Comparison of ENCODE assay signal across 9 cellular contexts in the genomic region with DNA sequence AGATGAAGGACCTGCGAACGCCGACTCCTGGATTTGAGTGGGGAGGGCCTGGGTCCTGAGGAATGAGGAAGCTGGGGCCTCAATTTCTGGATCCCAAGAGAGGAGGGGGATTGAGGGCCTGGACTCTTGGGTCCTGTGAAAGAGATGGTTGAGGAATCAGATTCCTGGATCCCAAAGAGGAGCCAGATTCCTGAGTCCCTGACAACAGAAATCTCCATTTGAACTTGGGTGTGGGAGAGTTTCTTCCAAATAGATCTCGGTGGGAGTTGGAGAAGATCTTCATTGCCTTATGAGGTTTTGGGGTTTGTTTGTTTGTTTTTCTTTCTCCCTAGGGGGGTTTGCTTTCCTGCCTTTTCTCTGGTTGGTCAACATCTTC. TPM values are rescaled to one million over a fixed set of nuclear protein-coding genes. Genes with fewer than 3 reads are reported as not detected.
A peak's percentile ranks its signal among the peaks of the same experiment; 100 is the strongest.
DNase-seq lines count a peak whose midpoint lies in the region; ATAC-seq and TF ChIP-seq lines count a peak whose summit lies in the region.
"Had no signal": no experiment of that assay in that cellular context is flagged by ENCODE, and none has a peak within 500 bp of the region (broad histone marks: within the 10 kb centered on the region; RNA-seq: fewer than 3 reads in every experiment).

No MANE protein-coding gene starts in this region.

- TF ChIP-seq POLR2A in esophagus muscularis mucosa (IDR thresholded peaks at IDR 0.05; ENCODE audit: low read depth), result no peak

- TF ChIP-seq CTCF in RWPE1 (conservative IDR thresholded peaks at IDR 0.05; ENCODE audit: low read depth), result no peak
- TF ChIP-seq CTCF in esophagus muscularis mucosa (IDR thresholded peaks at IDR 0.05), result no peak
- no peak for TF ChIP-seq CTCF in parathyroid adenoma (IDR thresholded peaks at IDR 0.05)

- peaks cover 0 to 2% of the 10 kb centered on the region in 2 donors for H3K27me3 Mint-ChIP-seq in CD8-positive, alpha-beta memory T cell

- H3K27ac ChIP-seq in CD8-positive, alpha-beta memory T cell (ENCODE audit: low read depth, low read length), result peak overlapping the region; percentile 100
- H3K27ac ChIP-seq in RWPE1 (peak overlapping the region; percentile 98), esophagus muscularis mucosa (replicated peaks in 1 of 4) (peak overlapping the region; percentile 94 to 100 (median 99)), parathyroid adenoma (peak overlapping the region; percentile 99)

- H3K36me3 ChIP-seq in CD8-positive, alpha-beta memory T cell (ENCODE audit: insufficient read depth, low read length), result no peaks in the 10 kb centered on the region
- peaks cover 0 to 24% (median 13%) of the 10 kb centered on the region in 4 donors for H3K36me3 ChIP-seq in esophagus muscularis mucosa
- no peaks in the 10 kb centered on the region for H3K36me3 ChIP-seq in parathyroid adenoma (ENCODE audit: control insufficient read depth, insufficient read depth, low read length)

- intact Hi-C loops in esophagus muscularis mucosa (cut with DNase I), result no loop called here

- H3K27me3 ChIP-seq in CD8-positive, alpha-beta memory T cell (ENCODE audit: insufficient read depth, low read length, poor library complexity, severe bottlenecking), result no peaks in the 10 kb centered on the region
- H3K27me3 ChIP-seq in esophagus muscularis mucosa (no peaks in the 10 kb centered on the region), parathyroid adenoma (ENCODE audit: control insufficient read depth, insufficient read depth, low read length) (no peaks in the 10 kb centered on the region)

- H3K27ac Mint-ChIP-seq in CD8-positive, alpha-beta memory T cell, result peak overlapping the region; percentile 24 to 100 (median 99)

- peaks cover 0 to 31% (median 0%) of the 10 kb centered on the region in 3 donors for H3K36me3 Mint-ChIP-seq in CD8-positive, alpha-beta memory T cell

- no peaks in the 10 kb centered on the region for H3K79me2 ChIP-seq in parathyroid adenoma

- no peak for TF ChIP-seq EP300 in esophagus muscularis mucosa (IDR thresholded peaks at IDR 0.05)

- ATAC-seq in GM19351 (IDR thresholded peaks at IDR 0.05; ENCODE audit: unreplicated experiment), result no peak
- no peak for ATAC-seq in GM21528 (IDR thresholded peaks at IDR 0.05; ENCODE audit: low FRiP score, unreplicated experiment)

- no peaks in the 10 kb centered on the region for H3K9me3 ChIP-seq in CD8-positive, alpha-beta memory T cell (ENCODE audit: low read length)
- H3K9me3 ChIP-seq in esophagus muscularis mucosa (no peaks in the 10 kb centered on the region), parathyroid adenoma (ENCODE audit: control insufficient read depth, low read length) (no peaks in the 10 kb centered on the region)

- POLR2A ChIA-PET in CD8-positive, alpha-beta memory T cell (lab: Charles Lee), result interaction anchor here (1.2 to 1.9 kb wide), 3 partner anchors 26 to 44 kb away, joined by 4 to 12 read pairs (median 6); a partner anchor contains a TSS
- POLR2A ChIA-PET in RWPE1 (lab: Yijun Ruan, JAX; ENCODE audit: low non-redundant PET), result interaction anchor here (0.5 kb wide), 1 partner anchor 80 kb away, joined by 3 read pairs; no protein-coding TSS in a partner anchor

- peak overlapping the region; percentile 90 to 100 (median 98) for H3K4me3 Mint-ChIP-seq in CD8-positive, alpha-beta memory T cell

- CTCF ChIA-PET in CD8-positive, alpha-beta memory T cell (lab: Charles Lee), result interaction anchor here (0.8 to 1.0 kb wide), 2 partner anchors 9 to 31 kb away, joined by 3 read pairs; no protein-coding TSS in a partner anchor
- CTCF ChIA-PET in RWPE1 (lab: Yijun Ruan, JAX), result no interaction called here

- peak overlapping the region; percentile 72 for H2AFZ ChIP-seq in parathyroid adenoma

- H3K4me1 Mint-ChIP-seq in CD8-positive, alpha-beta memory T cell, result peaks cover 53 to 70% (median 61%) of the 10 kb centered on the region in 3 donors

- H3K9me3 Mint-ChIP-seq in CD8-positive, alpha-beta memory T cell, result no peaks in the 10 kb centered on the region

- no peak for DNase-seq in CD8-positive, alpha-beta memory T cell
- DNase-seq in RWPE1 (ENCODE audit: low spot score) (no peak), esophagus muscularis mucosa (ENCODE audit: extremely low spot score) (no peak), UCSD-AML1 (lab: John Stamatoyannopoulos, UW; ENCODE audit: unreplicated experiment) (no peak)
- no peak for DNase-seq in NK-92 treated with Interleukin-12 subunit alpha and Interleukin-12 subunit beta, amount 100 ng/mL, for 24 hours (lab: John Stamatoyannopoulos, UW)

- peak overlapping the region; percentile 97 for H3K4me3 ChIP-seq in CD8-positive, alpha-beta memory T cell (ENCODE audit: low read length)
- peak overlapping the region; percentile 64 to 99 (median 85) for H3K4me3 ChIP-seq in esophagus muscularis mucosa
- peak overlapping the region; percentile 99 for H3K4me3 ChIP-seq in parathyroid adenoma (ENCODE audit: low read depth, low read length)

- peaks cover 59% of the 10 kb centered on the region for H3K4me1 ChIP-seq in CD8-positive, alpha-beta memory T cell (ENCODE audit: insufficient read depth, low read length)
- H3K4me1 ChIP-seq in esophagus muscularis mucosa (peaks cover 39 to 82% (median 57%) of the 10 kb centered on the region in 4 donors), parathyroid adenoma (peaks cover 4% of the 10 kb centered on the region)

- WGBS in esophagus muscularis mucosa, result 17% methylated on average over 4 of the region's 4 CpGs

- H3K4me2 ChIP-seq in parathyroid adenoma (ENCODE audit: low read length), result peak overlapping the region; percentile 88

- H3K9ac ChIP-seq in parathyroid adenoma, result peak overlapping the region; percentile 57

RNA-seq across cellular contexts. Expression of a gene that starts 0.6 kb away (rescaled TPM):
- total RNA-seq in CD8-positive, alpha-beta memory T cell, result 10 to 100 TPM; 50.8 to 57.8 TPM
- polyA plus RNA-seq in CD8-positive, alpha-beta memory T cell, result 101 TPM
- 10 to 100 TPM; 27.4 to 48.7 (median 33.8) TPM for total RNA-seq in esophagus muscularis mucosa

RNA-seq across cellular contexts. Expression of a gene that starts 0.9 kb away (rescaled TPM):
- total RNA-seq in CD8-positive, alpha-beta memory T cell, result 10 to 100 TPM; 29.0 to 32.2 TPM
- polyA plus RNA-seq in CD8-positive, alpha-beta memory T cell, result 37.5 TPM
- total RNA-seq in esophagus muscularis mucosa, result 10 to 100 TPM in 3 of 4 donors, 1 to 10 TPM in 1; 7.9 to 31.1 (median 20.9) TPM

RNA-seq across cellular contexts. Expression of a gene that starts 2.3 kb away (rescaled TPM):
- total RNA-seq in CD8-positive, alpha-beta memory T cell, result 10 to 100 TPM in 1 of 2 experiments, 1 to 10 TPM in 1; 8.8 to 10.5 TPM
- 12.7 TPM for polyA plus RNA-seq in CD8-positive, alpha-beta memory T cell
- total RNA-seq in esophagus muscularis mucosa, result 10 to 100 TPM; 11.6 to 18.3 (median 15.6) TPM

RNA-seq across cellular contexts. Expression of a gene that starts 3.8 kb away (rescaled TPM):
- 100 to 1,000 TPM; 108 to 110 TPM for total RNA-seq in CD8-positive, alpha-beta memory T cell
- polyA plus RNA-seq in CD8-positive, alpha-beta memory T cell, result 96.7 TPM
- total RNA-seq in esophagus muscularis mucosa, result 1 to 10 TPM; 1.7 to 8.1 (median 5.9) TPM

RNA-seq across cellular contexts. Expression of a gene that starts 10.8 kb away (rescaled TPM):
- not detected for total RNA-seq in CD8-positive, alpha-beta memory T cell
- polyA plus RNA-seq in CD8-positive, alpha-beta memory T cell, result not detected
- total RNA-seq in esophagus muscularis mucosa, result 100 to 1,000 TPM in 2 of 4 donors, 10 to 100 TPM in 2; 64.4 to 146 (median 105) TPM
- total RNA-seq: SK-MEL-5 had no signal
